12 cellular contexts compared by ENCODE assay signal in genomic region chr6:99364026-99364425, GRCh38. TPM values are rescaled to one million over a fixed set of nuclear protein-coding genes. Genes with fewer than 3 reads are reported as not detected.
DNase-seq lines count a peak whose midpoint lies in the region; ATAC-seq and TF ChIP-seq lines count a peak whose summit lies in the region.
"Had no signal": no experiment of that assay in that cellular context is flagged by ENCODE, and none has a peak within 500 bp of the region (broad histone marks: within the 10 kb centered on the region; RNA-seq: fewer than 3 reads in every experiment).

No MANE protein-coding gene starts in this region.

- peak overlapping the region in 1 of 2 donors; percentile 43 for H3K27ac Mint-ChIP-seq in natural killer cell treated with Interleukin-12 subunit alpha and Interleukin-12 subunit beta and Interleukin-15 and Interleukin-18, amount 100 ng/mL, for 72 hours
- no peak overlapping the region for H3K27ac Mint-ChIP-seq in natural killer cell
- H3K27ac Mint-ChIP-seq: activated naive CD4-positive, alpha-beta T cell treated with anti-CD3 and anti-CD28 coated beads, Interleukin-2, amount 10 ng/mL, durations not matched to agents 7 days and 5 days; GM23338 had no signal

- H3K9me3 ChIP-seq in thyroid gland, result no peaks in the 10 kb centered on the region

- no peak for DNase-seq in natural killer cell treated with Interleukin-12 subunit alpha and Interleukin-12 subunit beta and Interleukin-15 and Interleukin-18, amount 100 ng/mL, for 72 hours (ENCODE audit: low spot score)
- DNase-seq in natural killer cell, result no peak
- DNase-seq in amniotic stem cell (lab: John Stamatoyannopoulos, UW), result no peak
- DNase-seq in thyroid gland, result no peak
- DNase-seq in stimulated activated CD4-positive, alpha-beta T cell treated with anti-CD3 and anti-CD28 coated beads, Interleukin-1b, Interleukin-23, amount 100 ng/mL, for 48 hours, result no peak
- DNase-seq in NCI-H2196 (lab: John Stamatoyannopoulos, UW; ENCODE audit: unreplicated experiment), result no peak
- DNase-seq: activated naive CD4-positive, alpha-beta T cell treated with anti-CD3 and anti-CD28 coated beads, Interleukin-2, amount 10 ng/mL, durations not matched to agents 7 days and 5 days; KBM-7; NCI-H2171 treated with DMSO at 0.1 percent for 48 hours had no signal

- intact Hi-C loops in natural killer cell (cut with micrococcal nuclease), result no loop called here
- intact Hi-C loops in thyroid gland (cut with DNase I), result no loop called here

- H3K27ac ChIP-seq in thyroid gland, result no peak overlapping the region

- WGBS in thyroid gland, 2 donors, result 80 to 90% methylated on average over 5 of the region's 5 CpGs

- TF ChIP-seq POLR2A in thyroid gland (IDR thresholded peaks at IDR 0.05), result no peak

- no peak overlapping the region for H3K4me3 ChIP-seq in thyroid gland (replicated peaks in 1 of 3)
- H3K4me3 ChIP-seq: GM23338 had no signal

- no peaks in the 10 kb centered on the region for H3K9me3 Mint-ChIP-seq in natural killer cell treated with Interleukin-12 subunit alpha and Interleukin-12 subunit beta and Interleukin-15 and Interleukin-18, amount 100 ng/mL, for 72 hours
- no peaks in the 10 kb centered on the region for H3K9me3 Mint-ChIP-seq in natural killer cell
- H3K9me3 Mint-ChIP-seq: activated naive CD4-positive, alpha-beta T cell treated with anti-CD3 and anti-CD28 coated beads, Interleukin-2, amount 10 ng/mL, durations not matched to agents 7 days and 5 days; GM23338 had no signal

- H3K4me3 Mint-ChIP-seq in natural killer cell treated with Interleukin-12 subunit alpha and Interleukin-12 subunit beta and Interleukin-15 and Interleukin-18, amount 100 ng/mL, for 72 hours, result peak overlapping the region; percentile 56
- no peak overlapping the region for H3K4me3 Mint-ChIP-seq in natural killer cell
- H3K4me3 Mint-ChIP-seq: activated naive CD4-positive, alpha-beta T cell treated with anti-CD3 and anti-CD28 coated beads, Interleukin-2, amount 10 ng/mL, durations not matched to agents 7 days and 5 days; GM23338 had no signal

- peaks cover 20 to 27% of the 10 kb centered on the region in 2 donors for H3K27me3 Mint-ChIP-seq in natural killer cell treated with Interleukin-12 subunit alpha and Interleukin-12 subunit beta and Interleukin-15 and Interleukin-18, amount 100 ng/mL, for 72 hours
- H3K27me3 Mint-ChIP-seq in natural killer cell (ENCODE audit: low read depth in 2 of 2), result peaks cover 8 to 37% of the 10 kb centered on the region in 2 donors

- ATAC-seq in natural killer cell treated with Interleukin-12 subunit alpha and Interleukin-12 subunit beta and Interleukin-15 and Interleukin-18, amount 100 ng/mL, for 72 hours, result peak; percentile 56 to 83
- ATAC-seq in natural killer cell (no peak), GM21717 (IDR thresholded peaks at IDR 0.05; ENCODE audit: unreplicated experiment) (peak; percentile 92), HG03139 (IDR thresholded peaks at IDR 0.05; ENCODE audit: unreplicated experiment) (peak; percentile 69)
- ATAC-seq: GM23338 had no signal

- H3K36me3 Mint-ChIP-seq in natural killer cell treated with Interleukin-12 subunit alpha and Interleukin-12 subunit beta and Interleukin-15 and Interleukin-18, amount 100 ng/mL, for 72 hours, result no peaks in the 10 kb centered on the region
- no peaks in the 10 kb centered on the region for H3K36me3 Mint-ChIP-seq in natural killer cell
- H3K36me3 Mint-ChIP-seq: activated naive CD4-positive, alpha-beta T cell treated with anti-CD3 and anti-CD28 coated beads, Interleukin-2, amount 10 ng/mL, durations not matched to agents 7 days and 5 days had no signal

- peaks cover 4 to 9% of the 10 kb centered on the region in 2 donors for H3K4me1 Mint-ChIP-seq in natural killer cell treated with Interleukin-12 subunit alpha and Interleukin-12 subunit beta and Interleukin-15 and Interleukin-18, amount 100 ng/mL, for 72 hours (ENCODE audit: low read depth in 2 of 2)
- H3K4me1 Mint-ChIP-seq in natural killer cell, result no peaks in the 10 kb centered on the region
- H3K4me1 Mint-ChIP-seq: activated naive CD4-positive, alpha-beta T cell treated with anti-CD3 and anti-CD28 coated beads, Interleukin-2, amount 10 ng/mL, durations not matched to agents 7 days and 5 days; GM23338 had no signal

- no peaks in the 10 kb centered on the region for H3K36me3 ChIP-seq in thyroid gland

- no peaks in the 10 kb centered on the region for H3K4me1 ChIP-seq in thyroid gland

- no peaks in the 10 kb centered on the region for H3K27me3 ChIP-seq in thyroid gland

- TF ChIP-seq CTCF in natural killer cell (IDR thresholded peaks at IDR 0.05) (no peak), thyroid gland (IDR thresholded peaks at IDR 0.05) (no peak)

RNA-seq across cellular contexts. Expression of gene FAXC, which starts 14.6 kb away (rescaled TPM):
- not detected for total RNA-seq in natural killer cell treated with Interleukin-12 subunit alpha and Interleukin-12 subunit beta and Interleukin-15 and Interleukin-18, amount 100 ng/mL, for 72 hours
- total RNA-seq in natural killer cell (not detected), thyroid gland (1 to 10 TPM in 3 of 4 donors, under 1 TPM in 1; 0.71 to 6.4 (median 3.4) TPM)

RNA-seq across cellular contexts. Expression of gene COQ3, which starts 30.0 kb away (rescaled TPM):
- total RNA-seq in natural killer cell treated with Interleukin-12 subunit alpha and Interleukin-12 subunit beta and Interleukin-15 and Interleukin-18, amount 100 ng/mL, for 72 hours, result 10 to 100 TPM in 1 of 2 donors, 1 to 10 TPM in 1; 7.9 to 12.5 TPM
- total RNA-seq in natural killer cell, result 1 to 10 TPM; 2.5 to 3.7 (median 2.6) TPM
- 1 to 10 TPM; 5.2 to 7.0 (median 5.8) TPM for total RNA-seq in thyroid gland

Comparison
In these comparisons a context has a peak if more than half of its experiments do, and no peak if none do; other contexts are left out.
1. ATAC-seq: peak in natural killer cell treated with Interleukin-12 subunit alpha and Interleukin-12 subunit beta and Interleukin-15 and Interleukin-18, amount 100 ng/mL, for 72 hours (2 of 2), GM21717 (single experiment) and HG03139 (single experiment); none in natural killer cell (0 of 3).